25 cellular contexts compared by ENCODE assay signal in genomic region chr12:21933656-21934055, GRCh38. TPM values are rescaled to one million over a fixed set of nuclear protein-coding genes. Genes with fewer than 3 reads are reported as not detected.
"Had no signal": no experiment of that assay in that cellular context is flagged by ENCODE, and none has a peak within 500 bp of the region (broad histone marks: within the 10 kb centered on the region; RNA-seq: fewer than 3 reads in every experiment).

No MANE protein-coding gene starts in this region.

- H2AFZ ChIP-seq: neural progenitor cell had no signal

- H3K9me3 Mint-ChIP-seq: effector memory CD8-positive, alpha-beta T cell; nephron; stimulated activated naive CD8-positive, alpha-beta T cell treated with anti-CD3 and anti-CD28 coated beads, Interleukin-15, Interleukin-2, amounts not matched to agents 100 ng/mL and 50 ng/mL, for 24 hours had no signal

- H3K4me1 ChIP-seq: neural progenitor cell, prostate gland, right atrium auricular region, tibial nerve, upper lobe of left lung had no signal

- H3K27ac ChIP-seq: foreskin keratinocyte, heart right ventricle, neural progenitor cell, prostate gland, right atrium auricular region, thoracic aorta, tibial nerve, upper lobe of left lung had no signal

- H3K27ac Mint-ChIP-seq: effector memory CD8-positive, alpha-beta T cell; naive thymus-derived CD4-positive, alpha-beta T cell; nephron; neural progenitor cell; stimulated activated naive B cell treated with anti-CD40 and anti-IgM and Interleukin-4, amounts not matched to agents 10 μg/mL and 1 μg/mL and 100 μg/mL, for 72 hours; stimulated activated naive CD8-positive, alpha-beta T cell treated with anti-CD3 and anti-CD28 coated beads, Interleukin-15, Interleukin-2, amounts not matched to agents 100 ng/mL and 50 ng/mL, for 24 hours had no signal

- H3K4me1 Mint-ChIP-seq: naive thymus-derived CD4-positive, alpha-beta T cell; neural progenitor cell; stimulated activated naive B cell treated with anti-CD40 and anti-IgM and Interleukin-4, amounts not matched to agents 10 μg/mL and 1 μg/mL and 100 μg/mL, for 72 hours had no signal

- ATAC-seq: effector memory CD8-positive, alpha-beta T cell; esophagus mucosa; heart right ventricle; left colon; naive thymus-derived CD4-positive, alpha-beta T cell; sciatic nerve; stimulated activated naive B cell treated with anti-CD40 and anti-IgM and Interleukin-4, amounts not matched to agents 10 μg/mL and 1 μg/mL and 100 μg/mL, for 72 hours had no signal

- H3K36me3 ChIP-seq: neural progenitor cell, prostate gland, thoracic aorta, tibial nerve, upper lobe of left lung had no signal

- H3K4me3 Mint-ChIP-seq: effector memory CD8-positive, alpha-beta T cell; naive thymus-derived CD4-positive, alpha-beta T cell; nephron; neural progenitor cell; stimulated activated naive B cell treated with anti-CD40 and anti-IgM and Interleukin-4, amounts not matched to agents 10 μg/mL and 1 μg/mL and 100 μg/mL, for 72 hours; stimulated activated naive CD8-positive, alpha-beta T cell treated with anti-CD3 and anti-CD28 coated beads, Interleukin-15, Interleukin-2, amounts not matched to agents 100 ng/mL and 50 ng/mL, for 24 hours had no signal

- H3K27me3 ChIP-seq: heart right ventricle, right atrium auricular region, upper lobe of left lung had no signal

- DNase-seq: cerebellar nuclear complex; cortex of kidney; effector memory CD8-positive, alpha-beta T cell; glutamatergic neuron; heart right ventricle; hippocampal formation; left colon; mesenchymal stem cell; midbrain; naive thymus-derived CD4-positive, alpha-beta T cell; stimulated activated CD4-positive, alpha-beta T cell treated with anti-CD3 and anti-CD28 coated beads, Interleukin-2, amount 100 ng/mL, for 24 hours; stimulated activated CD4-positive, alpha-beta T cell treated with anti-CD3 and anti-CD28 coated beads, Interleukin-4, amount 100 ng/mL, for 24 hours; stimulated activated naive B cell treated with anti-CD40 and anti-IgM and Interleukin-4, amounts not matched to agents 10 μg/mL and 1 μg/mL and 100 μg/mL, for 72 hours; upper lobe of left lung had no signal

- H3K36me3 Mint-ChIP-seq: naive thymus-derived CD4-positive, alpha-beta T cell; stimulated activated naive B cell treated with anti-CD40 and anti-IgM and Interleukin-4, amounts not matched to agents 10 μg/mL and 1 μg/mL and 100 μg/mL, for 72 hours had no signal

- H3K9me3 ChIP-seq: prostate gland, right atrium auricular region, thoracic aorta, tibial nerve, upper lobe of left lung had no signal

- H3K4me3 ChIP-seq: heart right ventricle, neural progenitor cell, prostate gland, right atrium auricular region, thoracic aorta, tibial nerve, upper lobe of left lung had no signal

RNA-seq across cellular contexts. Expression of gene ABCC9, which starts 7.6 kb away (rescaled TPM):
- total RNA-seq: dermis microvascular lymphatic vessel endothelial cell had no signal
